7 cellular contexts compared by ENCODE assay signal in the genomic region with DNA sequence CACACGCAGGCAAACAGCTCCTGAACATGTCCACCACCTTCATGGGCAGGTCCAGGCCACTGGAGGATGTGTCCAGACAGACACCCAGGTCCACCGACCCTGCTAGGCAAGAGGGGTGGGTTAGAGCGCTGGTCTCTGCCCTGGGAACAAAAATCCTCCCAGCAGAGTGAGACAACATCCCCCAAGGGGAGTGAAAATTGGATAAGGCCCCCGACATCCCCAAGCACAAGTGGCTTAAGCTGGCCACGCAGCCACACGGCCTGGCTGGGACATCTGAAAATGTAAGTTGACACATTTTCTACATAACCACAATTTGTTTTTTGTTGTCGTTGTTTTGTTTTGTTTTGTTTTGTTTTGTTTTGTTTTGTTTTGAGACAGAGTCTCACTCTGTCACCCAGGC. TPM values are rescaled to one million over a fixed set of nuclear protein-coding genes. Genes with fewer than 3 reads are reported as not detected.
"Had no signal": no experiment of that assay in that cellular context is flagged by ENCODE, and none has a peak within 500 bp of the region (broad histone marks: within the 10 kb centered on the region; RNA-seq: fewer than 3 reads in every experiment).

No MANE protein-coding gene starts in this region.

RNA-seq across cellular contexts. Expression of gene DEFB108B, which starts 30.1 kb away (rescaled TPM):
- total RNA-seq: GM23248, GM23338, H1, H4, H7, H9, HFFc6 had no signal
